In genomic region chr11:118427707-118428106, GRCh38 we compare ENCODE assay signal across 24 cellular contexts. TPM values are rescaled to one million over a fixed set of nuclear protein-coding genes. Genes with fewer than 3 reads are reported as not detected.
DNase-seq lines count a peak whose midpoint lies in the region; ATAC-seq, FAIRE-seq and TF ChIP-seq lines count a peak whose summit lies in the region.
"Had no signal": no experiment of that assay in that cellular context is flagged by ENCODE, and none has a peak within 500 bp of the region (broad histone marks: within the 10 kb centered on the region; RNA-seq: fewer than 3 reads in every experiment).

No MANE protein-coding gene starts in this region.

- no peak for ATAC-seq in activated T-helper 17 cell treated with anti-CD3 and anti-CD28 coated beads, Interleukin-2, amount 50 U/mL, for 72 hours (replicated peaks)
- ATAC-seq in GM18520 (IDR thresholded peaks at IDR 0.05; ENCODE audit: unreplicated experiment) = no peak
- ATAC-seq: A549; CD8-positive, alpha-beta T cell had no signal

- H3K27ac ChIP-seq in DOHH2 (ENCODE audit: low read depth, low read length) = no peak overlapping the region
- H3K27ac ChIP-seq in osteoblast (ENCODE audit: low read depth, low read length) = no peak overlapping the region
- H3K27ac ChIP-seq in adrenal gland = no peak overlapping the region
- H3K27ac ChIP-seq in small intestine (ENCODE audit: low read depth in 1 of 2, low read length in 1 of 2) = no peak overlapping the region
- H3K27ac ChIP-seq: A549, C4-2B, GM23248, KMS-11, Peyer's patch had no signal

- H3K4me2 ChIP-seq in DOHH2 (ENCODE audit: low read length) = peak overlapping the region; percentile 14
- H3K4me2 ChIP-seq in Loucy (ENCODE audit: low read depth, low read length, poor library complexity, severe bottlenecking) = peak overlapping the region; percentile 29
- no peak overlapping the region for H3K4me2 ChIP-seq in osteoblast (ENCODE audit: insufficient read depth, low read length)
- H3K4me2 ChIP-seq: A549, KMS-11 had no signal

- H3K36me3 ChIP-seq in DOHH2 (ENCODE audit: control insufficient read depth, low read length) (no peaks in the 10 kb centered on the region), Loucy (ENCODE audit: insufficient read depth, low read length) (no peaks in the 10 kb centered on the region), osteoblast (ENCODE audit: insufficient read depth, low read length) (no peaks in the 10 kb centered on the region), adrenal gland (replicated peaks in 1 of 2) (no peaks in the 10 kb centered on the region), small intestine (ENCODE audit: control insufficient read depth in 2 of 2, insufficient read depth in 2 of 2, low read length in 2 of 2) (no peaks in the 10 kb centered on the region)
- H3K36me3 ChIP-seq: Peyer's patch had no signal

- DNase-seq in osteoblast (ENCODE audit: insufficient read length, low spot score, missing footprints) (peak; percentile 62), adrenal gland (no peak), small intestine (no peak)
- DNase-seq: AML-193; Caco-2; CD8-positive, alpha-beta T cell; GF-D8; GM23248; H9; NCI-H1048; NCI-H1417; NCI-H1694; NCI-H2029 treated with DMSO at 0.1 percent for 48 hours; NCI-H526 treated with DMSO at 0.1 percent for 48 hours; Peyer's patch; SIG-M5 had no signal

- H3K4me3 Mint-ChIP-seq in activated T-helper 17 cell treated with anti-CD3 and anti-CD28 coated beads, Interleukin-2, amount 50 U/mL, for 72 hours = no peak overlapping the region
- H3K4me3 Mint-ChIP-seq: CD8-positive, alpha-beta T cell; H9 had no signal

- H3K36me3 Mint-ChIP-seq in activated T-helper 17 cell treated with anti-CD3 and anti-CD28 coated beads, Interleukin-2, amount 50 U/mL, for 72 hours (ENCODE audit: low read depth) = no peaks in the 10 kb centered on the region
- H3K36me3 Mint-ChIP-seq: CD8-positive, alpha-beta T cell had no signal

- intact Hi-C loops in adrenal gland (cut with DNase I) = no loop called here

- H4K20me1 ChIP-seq in DOHH2 (ENCODE audit: control insufficient read depth, insufficient read depth, low read depth, low read length) (no peaks in the 10 kb centered on the region), Loucy (ENCODE audit: insufficient read depth, low read length, poor library complexity, severe bottlenecking) (no peaks in the 10 kb centered on the region), osteoblast (ENCODE audit: insufficient read depth, low read length) (no peaks in the 10 kb centered on the region)

- H3K4me3 ChIP-seq in DOHH2 (ENCODE audit: low read length) = no peak overlapping the region
- H3K4me3 ChIP-seq in Loucy (ENCODE audit: low read length, poor library complexity, severe bottlenecking) = no peak overlapping the region
- H3K4me3 ChIP-seq in osteoblast (ENCODE audit: insufficient read depth, low read length) = no peak overlapping the region
- no peak overlapping the region for H3K4me3 ChIP-seq in adrenal gland
- no peak overlapping the region for H3K4me3 ChIP-seq in small intestine (ENCODE audit: low read depth in 1 of 2, low read length in 2 of 2)
- H3K4me3 ChIP-seq: A549, GM23248, Peyer's patch had no signal

- no peaks in the 10 kb centered on the region for H3K27me3 ChIP-seq in DOHH2 (ENCODE audit: control insufficient read depth, low read length)
- no peaks in the 10 kb centered on the region for H3K27me3 ChIP-seq in Loucy (ENCODE audit: insufficient read depth, low read length, poor library complexity, severe bottlenecking)
- no peaks in the 10 kb centered on the region for H3K27me3 ChIP-seq in osteoblast (ENCODE audit: insufficient read depth, low read length)
- H3K27me3 ChIP-seq in adrenal gland = no peaks in the 10 kb centered on the region
- H3K27me3 ChIP-seq in small intestine (ENCODE audit: control insufficient read depth in 2 of 2, insufficient read depth in 2 of 2, low read length in 2 of 2) = no peaks in the 10 kb centered on the region
- H3K27me3 ChIP-seq: Peyer's patch had no signal

- no peak for TF ChIP-seq CTCF in DOHH2 (IDR thresholded peaks at IDR 0.05; ENCODE audit: low read depth, low read length, poor library complexity, severe bottlenecking)
- TF ChIP-seq CTCF in Loucy (conservative IDR thresholded peaks at IDR 0.05; ENCODE audit: low read length) = peak; percentile 42; the same call in 1 of the 2 replicates
- no peak for TF ChIP-seq CTCF in osteoblast (IDR thresholded peaks at IDR 0.05; ENCODE audit: extremely low read depth, low read depth, low read length)
- no peak for TF ChIP-seq CTCF in adrenal gland (IDR thresholded peaks at IDR 0.05)

- no peaks in the 10 kb centered on the region for H3K9me2 ChIP-seq in DOHH2 (replicated peaks; ENCODE audit: control insufficient read depth, low read length)
- no peaks in the 10 kb centered on the region for H3K9me2 ChIP-seq in Loucy (replicated peaks; ENCODE audit: low read depth, low read length)

- H3K4me1 ChIP-seq in DOHH2 (ENCODE audit: control insufficient read depth, low read length) (peaks cover 21% of the 10 kb centered on the region), Loucy (ENCODE audit: insufficient read depth, low read length, poor library complexity, severe bottlenecking) (peaks cover 20% of the 10 kb centered on the region), osteoblast (ENCODE audit: insufficient read depth, low read length) (no peaks in the 10 kb centered on the region), adrenal gland (replicated peaks in 1 of 2) (no peaks in the 10 kb centered on the region), small intestine (ENCODE audit: control insufficient read depth in 2 of 2, insufficient read depth in 1 of 2, low read depth in 1 of 2, low read length in 1 of 2) (no peaks in the 10 kb centered on the region)
- H3K4me1 ChIP-seq: A549, Peyer's patch had no signal

- H3K9me3 ChIP-seq in DOHH2 (ENCODE audit: control insufficient read depth, insufficient read depth, low read length) (no peaks in the 10 kb centered on the region), Loucy (ENCODE audit: insufficient read depth, low read depth, low read length) (no peaks in the 10 kb centered on the region), osteoblast (ENCODE audit: low read depth, low read length) (no peaks in the 10 kb centered on the region), adrenal gland (replicated peaks in 1 of 3) (no peaks in the 10 kb centered on the region), small intestine (ENCODE audit: control insufficient read depth, low read depth) (no peaks in the 10 kb centered on the region)
- H3K9me3 ChIP-seq: A549, Caco-2, Peyer's patch had no signal

- peak overlapping the region; percentile 36 for H3K27ac Mint-ChIP-seq in activated T-helper 17 cell treated with anti-CD3 and anti-CD28 coated beads, Interleukin-2, amount 50 U/mL, for 72 hours
- H3K27ac Mint-ChIP-seq: CD8-positive, alpha-beta T cell; H9 had no signal

- WGBS in adrenal gland, 4 donors = 6 to 20% (median 15%) methylated on average over 1 of the region's 1 CpG
- WGBS in small intestine, 3 donors = 0 to 3% (median 1%) methylated on average over 1 of the region's 1 CpG

- H3K9ac ChIP-seq in Loucy (ENCODE audit: low read depth, low read length, poor library complexity, severe bottlenecking) = no peak overlapping the region
- H3K9ac ChIP-seq: GM23248, KMS-11 had no signal

- H3K9me3 Mint-ChIP-seq in activated T-helper 17 cell treated with anti-CD3 and anti-CD28 coated beads, Interleukin-2, amount 50 U/mL, for 72 hours = no peaks in the 10 kb centered on the region
- H3K9me3 Mint-ChIP-seq: CD8-positive, alpha-beta T cell; H9 had no signal

- H3F3A ChIP-seq in DOHH2 (ENCODE audit: control insufficient read depth, insufficient read depth) (peaks cover 15% of the 10 kb centered on the region), Loucy (ENCODE audit: low read depth) (no peaks in the 10 kb centered on the region)

- no peak for FAIRE-seq in small intestine (lab: Jason Lieb, UNC)
- FAIRE-seq: A549, HTR-8/SVneo had no signal

- no peak overlapping the region for H2AFZ ChIP-seq in Loucy (ENCODE audit: low read length)
- H2AFZ ChIP-seq in osteoblast (ENCODE audit: low read length) = no peak overlapping the region
- H2AFZ ChIP-seq: GM23248 had no signal

- H3K27me3 Mint-ChIP-seq in activated T-helper 17 cell treated with anti-CD3 and anti-CD28 coated beads, Interleukin-2, amount 50 U/mL, for 72 hours = no peaks in the 10 kb centered on the region

- TF ChIP-seq POLR2A in adrenal gland (IDR thresholded peaks at IDR 0.05) = no peak

- no peaks in the 10 kb centered on the region for H3K4me1 Mint-ChIP-seq in activated T-helper 17 cell treated with anti-CD3 and anti-CD28 coated beads, Interleukin-2, amount 50 U/mL, for 72 hours

- H3K79me2 ChIP-seq in DOHH2 (ENCODE audit: control insufficient read depth, low read length) = no peaks in the 10 kb centered on the region
- H3K79me2 ChIP-seq in Loucy (ENCODE audit: insufficient read depth, low read length) = no peaks in the 10 kb centered on the region
- no peaks in the 10 kb centered on the region for H3K79me2 ChIP-seq in osteoblast (ENCODE audit: insufficient read depth, low read length)

RNA-seq across cellular contexts. Expression of gene KMT2A, which starts 8.6 kb away (rescaled TPM):
- 100 to 1,000 TPM in 1 of 2 donors, 10 to 100 TPM in 1; 81.6 to 118 TPM for total RNA-seq in activated T-helper 17 cell treated with anti-CD3 and anti-CD28 coated beads, Interleukin-2, amount 50 U/mL, for 72 hours
- total RNA-seq in osteoblast (38.4 and 49.5 TPM in 2 replicates), adrenal gland (100 to 1,000 TPM in 1 of 8 donors, 10 to 100 TPM in 7; 36.7 to 107 (median 49.9) TPM)
- polyA plus RNA-seq in adrenal gland (10 to 100 TPM in 2 of 3 donors, 1 to 10 TPM in 1; 9.5 to 19.9 (median 18.4) TPM), small intestine (10 to 100 TPM in 1 of 3 donors, 1 to 10 TPM in 2; 7.3 to 11.4 (median 7.6) TPM)

RNA-seq across cellular contexts. Expression of gene ATP5MG, which starts 26.3 kb away (rescaled TPM):
- 100 to 1,000 TPM; 155 to 275 TPM for total RNA-seq in activated T-helper 17 cell treated with anti-CD3 and anti-CD28 coated beads, Interleukin-2, amount 50 U/mL, for 72 hours
- 25.3 and 31.1 TPM in 2 replicates for total RNA-seq in osteoblast
- total RNA-seq in adrenal gland = 100 to 1,000 TPM in 5 of 8 donors, 10 to 100 TPM in 3; 51.8 to 857 (median 253) TPM
- 100 to 1,000 TPM; 205 to 540 (median 367) TPM for polyA plus RNA-seq in adrenal gland
- polyA plus RNA-seq in small intestine = 100 to 1,000 TPM; 234 to 332 (median 329) TPM
